20 cellular contexts compared by ENCODE assay signal in the genomic region with DNA sequence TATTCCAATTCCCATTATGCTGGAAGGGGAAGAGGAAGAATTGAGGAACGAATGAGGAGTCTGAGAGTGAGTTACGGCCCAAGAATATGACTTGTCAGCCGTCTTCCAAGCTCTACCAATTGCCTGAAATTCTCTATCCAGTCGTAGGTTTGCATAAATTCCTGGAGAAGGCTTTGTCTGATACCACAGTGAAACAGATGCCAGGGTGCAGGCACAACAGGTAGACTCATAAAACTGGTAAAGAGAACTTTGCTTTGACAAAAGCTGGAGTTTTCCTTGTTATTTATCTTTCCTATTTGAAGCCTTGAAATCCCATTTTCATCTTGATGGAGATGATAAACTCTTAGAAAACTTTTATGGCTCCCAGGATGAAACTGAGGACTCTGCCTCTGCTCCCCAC.
DNase-seq lines count a peak whose midpoint lies in the region; ATAC-seq and TF ChIP-seq lines count a peak whose summit lies in the region.
"Had no signal": no experiment of that assay in that cellular context is flagged by ENCODE, and none has a peak within 500 bp of the region (broad histone marks: within the 10 kb centered on the region; RNA-seq: fewer than 3 reads in every experiment).

No MANE protein-coding gene starts in this region.

- intact Hi-C loops in sigmoid colon (cut with DNase I) = no loop called here

- peaks cover 0 to 98% (median 0%) of the 10 kb centered on the region in 11 experiments; a peak in 4 of 22 replicates for H4K20me1 ChIP-seq in BLaER1 treated with 17β-estradiol and CSF1 and Interleukin-3, amounts not matched to agents 10 nM and 100 nM

- no peak for ATAC-seq in GM18520 (IDR thresholded peaks at IDR 0.05; ENCODE audit: unreplicated experiment)
- no peak for ATAC-seq in GM21717 (IDR thresholded peaks at IDR 0.05; ENCODE audit: unreplicated experiment)
- ATAC-seq: GM23338, psoas muscle had no signal

- no peak for TF ChIP-seq POLR2A in sigmoid colon (IDR thresholded peaks at IDR 0.05)

- no peak overlapping the region for H3K9ac ChIP-seq in BLaER1 treated with 17β-estradiol and CSF1 and Interleukin-3, amounts not matched to agents 10 nM and 100 nM

- TF ChIP-seq EP300 in sigmoid colon (IDR thresholded peaks at IDR 0.05) = no peak

- H3K4me1 ChIP-seq in BLaER1 treated with 17β-estradiol and CSF1 and Interleukin-3, amounts not matched to agents 10 nM and 100 nM = peaks cover 11 to 54% (median 37%) of the 10 kb centered on the region in 10 experiments
- H3K4me1 ChIP-seq in SJSA1 (replicated peaks) (peaks cover 47% of the 10 kb centered on the region), sigmoid colon (peaks cover 0 to 69% (median 58%) of the 10 kb centered on the region in 4 donors)
- H3K4me1 ChIP-seq: thyroid gland had no signal

- no peak for TF ChIP-seq CTCF in sigmoid colon (IDR thresholded peaks at IDR 0.05)

- DNase-seq in SJSA1 (ENCODE audit: low read depth in 1 of 2, low spot score in 2 of 2) = no peak
- DNase-seq in epithelial cell of prostate (ENCODE audit: low read depth, low spot score) = no peak
- no peak for DNase-seq in sigmoid colon
- DNase-seq in putamen (ENCODE audit: low spot score) = no peak
- DNase-seq in foreskin melanocyte = no peak
- DNase-seq: activated T-cell treated with anti-CD3 and anti-CD28 coated beads for 4 hours; COR-L47; midbrain; NCI-H1436 treated with DMSO at 0.1 percent for 48 hours; NCI-H2171 treated with DMSO at 0.1 percent for 48 hours; NCI-H748 treated with DMSO at 0.1 percent for 48 hours; psoas muscle; SHP77; stimulated activated CD4-positive, alpha-beta T cell treated with anti-CD3 and anti-CD28 coated beads, Interleukin-12 subunit alpha, Interleukin-12 subunit beta, amount 100 ng/mL, for 4 hours; thyroid gland had no signal

- 74 to 78% methylated on average over 4 of the region's 4 CpGs for WGBS in sigmoid colon, 2 donors

- H3K27ac ChIP-seq in BLaER1 treated with 17β-estradiol and CSF1 and Interleukin-3, amounts not matched to agents 10 nM and 100 nM = no peak overlapping the region
- H3K27ac ChIP-seq in SJSA1 (peak overlapping the region; percentile 41), epithelial cell of prostate (peak overlapping the region; percentile 0), sigmoid colon (peak overlapping the region; percentile 54 to 87 (median 66))
- H3K27ac ChIP-seq: psoas muscle, thyroid gland had no signal

- no peak overlapping the region for H3K4me3 ChIP-seq in BLaER1 treated with 17β-estradiol and CSF1 and Interleukin-3, amounts not matched to agents 10 nM and 100 nM
- H3K4me3 ChIP-seq in SJSA1 (no peak overlapping the region), sigmoid colon (no peak overlapping the region)
- H3K4me3 ChIP-seq: coronary artery, GM23338, psoas muscle, thyroid gland had no signal

- no peaks in the 10 kb centered on the region; a peak in 1 of 22 replicates for H3K27me3 ChIP-seq in BLaER1 treated with 17β-estradiol and CSF1 and Interleukin-3, amounts not matched to agents 10 nM and 100 nM
- H3K27me3 ChIP-seq in SJSA1 (replicated peaks) = no peaks in the 10 kb centered on the region
- no peaks in the 10 kb centered on the region for H3K27me3 ChIP-seq in sigmoid colon
- H3K27me3 ChIP-seq: thyroid gland had no signal

- H3K4me2 ChIP-seq in BLaER1 treated with 17β-estradiol and CSF1 and Interleukin-3, amounts not matched to agents 10 nM and 100 nM = peak overlapping the region; percentile 53 to 71 (median 64); a peak in 21 of 22 replicates
- H3K4me2 ChIP-seq: GM23338 had no signal

- no peaks in the 10 kb centered on the region; a peak in 1 of 22 replicates for H3K36me3 ChIP-seq in BLaER1 treated with 17β-estradiol and CSF1 and Interleukin-3, amounts not matched to agents 10 nM and 100 nM
- no peaks in the 10 kb centered on the region for H3K36me3 ChIP-seq in SJSA1
- peaks cover 0 to 4% (median 0%) of the 10 kb centered on the region in 4 donors for H3K36me3 ChIP-seq in sigmoid colon
- H3K36me3 ChIP-seq: thyroid gland had no signal

- no peaks in the 10 kb centered on the region for H3K9me3 ChIP-seq in BLaER1 treated with 17β-estradiol and CSF1 and Interleukin-3, amounts not matched to agents 10 nM and 100 nM (replicated peaks in 1 of 11)
- H3K9me3 ChIP-seq in SJSA1 (replicated peaks) = no peaks in the 10 kb centered on the region; the same call in 1 of the 2 replicates
- no peaks in the 10 kb centered on the region for H3K9me3 ChIP-seq in sigmoid colon
- H3K9me3 ChIP-seq: psoas muscle, thyroid gland had no signal

Comparison
In these comparisons a context has a peak if more than half of its experiments do, and no peak if none do; other contexts are left out.
1. H3K27ac ChIP-seq: peak in SJSA1 (single experiment), epithelial cell of prostate (single experiment) and sigmoid colon (4 of 4); none in BLaER1 treated with 17β-estradiol and CSF1 and Interleukin-3, amounts not matched to agents 10 nM and 100 nM (0 of 11).